Comparison of ENCODE assay signal across 1 cellular context in the genomic region with DNA sequence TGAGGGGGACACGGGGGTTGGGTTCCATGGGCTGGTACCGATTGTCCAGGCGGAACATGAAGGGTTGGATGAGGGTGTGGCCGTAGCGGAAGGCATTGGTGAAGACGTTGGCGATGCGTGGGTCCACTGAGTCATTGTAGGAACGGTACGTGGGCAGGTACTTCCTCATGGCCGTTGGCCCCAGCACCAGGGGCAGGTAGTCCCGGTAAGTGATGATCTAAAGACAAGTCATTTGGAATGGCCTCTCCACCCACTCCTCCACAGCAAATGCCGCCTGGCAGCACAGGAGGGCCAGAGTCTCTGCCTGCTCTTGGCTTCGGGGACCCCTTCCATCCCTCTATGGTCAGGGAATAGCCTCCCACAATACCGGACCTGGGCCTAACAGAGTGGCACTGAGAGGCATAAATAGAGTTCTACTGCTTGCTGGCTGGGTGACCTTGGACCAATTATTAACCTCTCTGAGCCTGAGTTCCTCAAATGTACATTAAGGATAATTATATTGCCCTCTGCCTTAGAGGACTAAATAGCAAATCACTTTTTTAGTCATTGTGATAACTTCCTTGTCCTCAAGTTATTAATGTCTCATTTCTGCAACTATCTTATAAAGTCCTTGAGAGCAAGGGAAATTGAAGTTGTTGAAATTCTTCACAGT.
TF ChIP-seq lines count a peak whose summit lies in the region.

No MANE protein-coding gene starts in this region.

TF ChIP-seq in IMR-90, 13 proteins besides CTCF, POLR2A, EP300 and RAD21:
- TF ChIP-seq SMC3 (IDR thresholded peaks at IDR 0.05; ENCODE audit: low read depth, low read length) (no peak), NFE2L2 (IDR thresholded peaks at IDR 0.05; ENCODE audit: low read depth, low read length) (no peak), BHLHE40 (IDR thresholded peaks at IDR 0.05; ENCODE audit: low read depth, low read length) (no peak), RCOR1 (IDR thresholded peaks at IDR 0.05; ENCODE audit: insufficient replicate concordance, low read length) (no peak), MAZ (IDR thresholded peaks at IDR 0.05; ENCODE audit: borderline replicate concordance, low read depth, low read length) (no peak), RFX5 (IDR thresholded peaks at IDR 0.05; ENCODE audit: low read depth, low read length) (no peak), MAFK (IDR thresholded peaks at IDR 0.05; ENCODE audit: low read depth, low read length) (no peak), MXI1 (IDR thresholded peaks at IDR 0.05; ENCODE audit: borderline replicate concordance, low read depth, low read length) (no peak), FOS (IDR thresholded peaks at IDR 0.05; ENCODE audit: low read depth, low read length) (no peak), CEBPB (IDR thresholded peaks at IDR 0.05; ENCODE audit: low read depth, low read length) (no peak), CHD1 (IDR thresholded peaks at IDR 0.05; ENCODE audit: low read depth, low read length) (no peak)
- TF ChIP-seq, protein P1, sequence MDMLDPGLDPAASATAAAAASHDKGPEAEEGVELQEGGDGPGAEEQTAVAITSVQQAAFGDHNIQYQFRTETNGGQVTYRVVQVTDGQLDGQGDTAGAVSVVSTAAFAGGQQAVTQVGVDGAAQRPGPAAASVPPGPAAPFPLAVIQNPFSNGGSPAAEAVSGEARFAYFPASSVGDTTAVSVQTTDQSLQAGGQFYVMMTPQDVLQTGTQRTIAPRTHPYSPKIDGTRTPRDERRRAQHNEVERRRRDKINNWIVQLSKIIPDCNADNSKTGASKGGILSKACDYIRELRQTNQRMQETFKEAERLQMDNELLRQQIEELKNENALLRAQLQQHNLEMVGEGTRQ (IDR thresholded peaks at IDR 0.05; ENCODE audit: low read depth, low read length): no peak
